In genomic region chr1:37486680-37487618, GRCh38 we compare ENCODE assay signal across 8 cellular contexts. TPM values are rescaled to one million over a fixed set of nuclear protein-coding genes. Genes with fewer than 3 reads are reported as not detected.
DNase-seq lines count a peak whose midpoint lies in the region; ATAC-seq, FAIRE-seq and TF ChIP-seq lines count a peak whose summit lies in the region.

No MANE protein-coding gene starts in this region.

- intact Hi-C loops in dorsolateral prefrontal cortex (cut with DNase I): loop anchor here (1.0 to 2.0 kb wide), 2 partner anchors 32 kb away; no protein-coding TSS in a partner anchor

- H3K9me3 ChIP-seq in lung (ENCODE audit: control insufficient read depth in 2 of 2, insufficient read depth in 1 of 2, low read length in 1 of 2): no peaks in the 10 kb centered on the region

- H3K27ac ChIP-seq in dorsolateral prefrontal cortex (peak overlapping the region in 25 of 59 donors; percentile 2 to 67 (median 29)), lung (ENCODE audit: low read depth in 1 of 2, low read length in 1 of 2) (peak overlapping the region; percentile 27 to 85)

- no peak overlapping the region for H3K4me3 ChIP-seq in dorsolateral prefrontal cortex
- H3K4me3 ChIP-seq in lung: no peak overlapping the region

- H3K27me3 ChIP-seq in dorsolateral prefrontal cortex (no peaks in the 10 kb centered on the region), lung (ENCODE audit: control insufficient read depth, insufficient read depth) (no peaks in the 10 kb centered on the region)

- H3K4me1 ChIP-seq in lung (ENCODE audit: control insufficient read depth in 2 of 2, insufficient read depth in 2 of 2, low read length in 2 of 2): peaks cover 0 to 19% of the 10 kb centered on the region in 2 donors

- TF ChIP-seq CTCF in dorsolateral prefrontal cortex (IDR thresholded peaks at IDR 0.05 in 54 of 56, conservative IDR thresholded peaks at IDR 0.05 in 2 of 56; ENCODE audit: low read depth in 1 of 56, partially characterized antibody in 56 of 56) (peak; percentile 90 to 100 (median 98)), lung (IDR thresholded peaks at IDR 0.05; ENCODE audit: control extremely low read depth, extremely low read depth) (peak; percentile 95)

- DNase-seq in AG08396 (ENCODE audit: low spot score): peak; percentile 86
- peak; percentile 61 for DNase-seq in GM18507 (ENCODE audit: extremely low spot score, insufficient read length, low read depth)
- peak; percentile 74 for DNase-seq in NCI-H510A (lab: John Stamatoyannopoulos, UW)
- peak; percentile 73 to 79 for DNase-seq in activated CD4-positive, alpha-beta T cell treated with anti-CD3 and anti-CD28 coated beads, Interleukin-2, amount 50 U/mL, for 4 hours
- DNase-seq in dorsolateral prefrontal cortex: peak in 9 of 10 donors; percentile 61 to 85 (median 72)
- peak; percentile 82 for DNase-seq in lung (ENCODE audit: low spot score)
- DNase-seq in stimulated activated CD8-positive, alpha-beta memory T cell treated with anti-CD3 and anti-CD28 coated beads, Interleukin-12 subunit alpha, Interleukin-12 subunit beta, amount 100 ng/mL, for 24 hours (ENCODE audit: extremely low read depth): peak; percentile 47

- WGBS in lung, 2 donors: 13 to 16% methylated on average over 10 of the region's 10 CpGs

- FAIRE-seq in GM18507 (lab: Jason Lieb, UNC): peak; percentile 78

- ATAC-seq in lung (ENCODE audit: insufficient read depth, low FRiP score): peak; percentile 85
- ATAC-seq in HG02885 (IDR thresholded peaks at IDR 0.05; ENCODE audit: poor library complexity, unreplicated experiment): no peak

- H3K36me3 ChIP-seq in lung (ENCODE audit: control insufficient read depth in 2 of 2, insufficient read depth in 2 of 2, low read length in 2 of 2): peaks cover 6 to 29% of the 10 kb centered on the region in 2 donors

RNA-seq across cellular contexts. Expression of gene ZC3H12A, which starts 12.6 kb away (rescaled TPM):
- 1 to 10 TPM in 96 of 120 experiments, under 1 TPM in 24; 0.46 to 7.2 (median 1.7) TPM for total RNA-seq in dorsolateral prefrontal cortex
- total RNA-seq in lung: 10 to 100 TPM; 27.1 to 40.2 TPM
- polyA plus RNA-seq in lung: 100 to 1,000 TPM in 1 of 2 donors, 10 to 100 TPM in 1; 19.1 to 125 TPM

RNA-seq across cellular contexts. Expression of gene MEAF6, which starts 27.6 kb away (rescaled TPM):
- 100 to 1,000 TPM in 57 of 120 experiments, 10 to 100 TPM in 63; 44.2 to 132 (median 98.7) TPM for total RNA-seq in dorsolateral prefrontal cortex
- 10 to 100 TPM; 54.0 to 63.7 TPM for total RNA-seq in lung
- polyA plus RNA-seq in lung: 10 to 100 TPM; 36.9 to 68.2 TPM
